Comparison of ENCODE assay signal across 21 cellular contexts in genomic region chr22:42841444-42841843, GRCh38. TPM values are rescaled to one million over a fixed set of nuclear protein-coding genes. Genes with fewer than 3 reads are reported as not detected.
DNase-seq lines count a peak whose midpoint lies in the region; ATAC-seq and TF ChIP-seq lines count a peak whose summit lies in the region.
"Had no signal": no experiment of that assay in that cellular context is flagged by ENCODE, and none has a peak within 500 bp of the region (broad histone marks: within the 10 kb centered on the region; RNA-seq: fewer than 3 reads in every experiment).

No MANE protein-coding gene starts in this region.

- H3K36me3 ChIP-seq in skeletal muscle satellite cell (ENCODE audit: insufficient read depth, low read length) (peaks cover 59% of the 10 kb centered on the region), ascending aorta (peaks cover 62 to 73% of the 10 kb centered on the region in 2 donors), PC-9 (ENCODE audit: low read depth) (peaks cover 9% of the 10 kb centered on the region; the same call in 1 of the 2 replicates)

- no peak for TF ChIP-seq CTCF in WTC11 (IDR thresholded peaks at IDR 0.05)
- TF ChIP-seq CTCF in fibroblast of mammary gland (conservative IDR thresholded peaks at IDR 0.05; ENCODE audit: control insufficient read depth, insufficient read depth, low read depth, low read length): no peak
- no peak for TF ChIP-seq CTCF in ascending aorta (IDR thresholded peaks at IDR 0.05)
- TF ChIP-seq CTCF in PC-9 (conservative IDR thresholded peaks at IDR 0.05): no peak

- H3K36me3 Mint-ChIP-seq in activated CD4-positive, alpha-beta T cell treated with anti-CD3 and anti-CD28 coated beads, Interleukin-2, amount 10 ng/mL, durations not matched to agents 7 days and 5 days (ENCODE audit: low read depth): peaks cover 20% of the 10 kb centered on the region
- H3K36me3 Mint-ChIP-seq in WTC11: peaks cover 7% of the 10 kb centered on the region; the same call in 1 of the 2 replicates

- H3K4me3 Mint-ChIP-seq in activated CD4-positive, alpha-beta T cell treated with anti-CD3 and anti-CD28 coated beads, Interleukin-2, amount 10 ng/mL, durations not matched to agents 7 days and 5 days: no peak overlapping the region
- no peak overlapping the region for H3K4me3 Mint-ChIP-seq in WTC11
- H3K4me3 Mint-ChIP-seq: activated B cell treated with CpG ODN at 0.5 μM for 24 hours; CD4-positive, alpha-beta T cell; natural killer cell treated with Interleukin-12 subunit alpha and Interleukin-12 subunit beta and Interleukin-15 and Interleukin-18, amount 100 ng/mL, for 72 hours; stimulated activated naive CD8-positive, alpha-beta T cell treated with anti-CD3 and anti-CD28 coated beads, Interleukin-15, amount 100 ng/mL, for 72 hours had no signal

- H3K79me2 ChIP-seq in PC-9 (ENCODE audit: low read depth): 0 out of 2 replicates have a peak, but pooled peaks cover 3% of the 10 kb centered on the region

- DNase-seq in activated CD4-positive, alpha-beta T cell treated with anti-CD3 and anti-CD28 coated beads, Interleukin-2, amount 10 ng/mL, durations not matched to agents 7 days and 5 days: no peak
- no peak for DNase-seq in activated CD4-positive, alpha-beta T cell treated with anti-CD3 and anti-CD28 coated beads, Interleukin-2, amount 50 U/mL, for 48 hours
- no peak for DNase-seq in WTC11 (ENCODE audit: low spot score)
- peak; percentile 33 for DNase-seq in fibroblast of mammary gland (ENCODE audit: low read depth)
- no peak for DNase-seq in ascending aorta (ENCODE audit: low spot score in 2 of 2)
- DNase-seq in PC-9: no peak
- no peak for DNase-seq in posterior vena cava (ENCODE audit: low spot score)
- DNase-seq: 8988T; activated B cell treated with CpG ODN at 0.5 μM for 24 hours; aorta; CD4-positive, alpha-beta T cell; cortex of kidney; erythroblast; kidney glomerular epithelial cell; NCI-H146; NCI-H226; stimulated activated CD4-positive, alpha-beta T cell treated with anti-CD3 and anti-CD28 coated beads, Interleukin-15, amount 100 ng/mL, for 24 hours; stimulated activated naive CD8-positive, alpha-beta T cell treated with anti-CD3 and anti-CD28 coated beads, Interleukin-15, amount 100 ng/mL, for 72 hours; upper lobe of right lung had no signal

- no peak overlapping the region for H3K4me3 ChIP-seq in fibroblast of mammary gland (ENCODE audit: control insufficient read depth, low read depth, low read length)
- no peak overlapping the region for H3K4me3 ChIP-seq in skeletal muscle satellite cell (ENCODE audit: low read length)
- no peak overlapping the region for H3K4me3 ChIP-seq in ascending aorta
- no peak overlapping the region for H3K4me3 ChIP-seq in PC-9
- H3K4me3 ChIP-seq: upper lobe of right lung had no signal

- H3K4me1 Mint-ChIP-seq in activated CD4-positive, alpha-beta T cell treated with anti-CD3 and anti-CD28 coated beads, Interleukin-2, amount 10 ng/mL, durations not matched to agents 7 days and 5 days: peaks cover 28% of the 10 kb centered on the region
- H3K4me1 Mint-ChIP-seq in WTC11: no peaks in the 10 kb centered on the region

- H3K4me2 ChIP-seq in skeletal muscle satellite cell (ENCODE audit: low read length): peak overlapping the region; percentile 7
- H3K4me2 ChIP-seq in PC-9: no peak overlapping the region

- intact Hi-C loops in ascending aorta (cut with DNase I): no loop called here
- intact Hi-C loops in PC-9 (cut with micrococcal nuclease; ENCODE audit: unreplicated experiment): no loop called here
- intact Hi-C loops in posterior vena cava (cut with DNase I): no loop called here

- no peak overlapping the region for H3K9ac ChIP-seq in skeletal muscle satellite cell (ENCODE audit: low read depth, low read length)

- H2AFZ ChIP-seq in PC-9: no peak overlapping the region

- peaks cover 22% of the 10 kb centered on the region for H3F3A ChIP-seq in PC-9 (ENCODE audit: insufficient read depth, low read depth)

- H3K9me2 ChIP-seq in PC-9 (ENCODE audit: insufficient read depth): no peaks in the 10 kb centered on the region

- H3K27me3 ChIP-seq in skeletal muscle satellite cell (ENCODE audit: control insufficient read depth, insufficient read depth, low read length): no peaks in the 10 kb centered on the region
- no peaks in the 10 kb centered on the region for H3K27me3 ChIP-seq in ascending aorta
- no peaks in the 10 kb centered on the region for H3K27me3 ChIP-seq in PC-9 (ENCODE audit: insufficient read depth, low read depth)
- H3K27me3 ChIP-seq: upper lobe of right lung had no signal

- H3K4me1 ChIP-seq in skeletal muscle satellite cell (ENCODE audit: control insufficient read depth, insufficient read depth, low read length) (peaks cover 36% of the 10 kb centered on the region), ascending aorta (peaks cover 0 to 2% of the 10 kb centered on the region in 2 donors), PC-9 (replicated peaks; ENCODE audit: insufficient read depth) (peaks cover 30% of the 10 kb centered on the region)
- H3K4me1 ChIP-seq: upper lobe of right lung had no signal

- H3K27ac Mint-ChIP-seq in activated CD4-positive, alpha-beta T cell treated with anti-CD3 and anti-CD28 coated beads, Interleukin-2, amount 10 ng/mL, durations not matched to agents 7 days and 5 days: peak overlapping the region; percentile 4
- peak overlapping the region; percentile 1; the same call in 1 of the 2 replicates for H3K27ac Mint-ChIP-seq in WTC11
- H3K27ac Mint-ChIP-seq: activated B cell treated with CpG ODN at 0.5 μM for 24 hours; CD4-positive, alpha-beta T cell; natural killer cell treated with Interleukin-12 subunit alpha and Interleukin-12 subunit beta and Interleukin-15 and Interleukin-18, amount 100 ng/mL, for 72 hours; stimulated activated naive CD8-positive, alpha-beta T cell treated with anti-CD3 and anti-CD28 coated beads, Interleukin-15, amount 100 ng/mL, for 72 hours had no signal

- no peak for ATAC-seq in WTC11
- ATAC-seq: natural killer cell treated with Interleukin-12 subunit alpha and Interleukin-12 subunit beta and Interleukin-15 and Interleukin-18, amount 100 ng/mL, for 72 hours; stimulated activated naive CD8-positive, alpha-beta T cell treated with anti-CD3 and anti-CD28 coated beads, Interleukin-15, amount 100 ng/mL, for 72 hours; upper lobe of right lung had no signal

- BruUV-seq in PC-9 (replicated peaks; lab: Mats Ljungman, UMichigan): no TSS peak

- no peaks in the 10 kb centered on the region for H3K27me3 Mint-ChIP-seq in activated CD4-positive, alpha-beta T cell treated with anti-CD3 and anti-CD28 coated beads, Interleukin-2, amount 10 ng/mL, durations not matched to agents 7 days and 5 days
- H3K27me3 Mint-ChIP-seq in WTC11 (ENCODE audit: low read depth): no peaks in the 10 kb centered on the region
- H3K27me3 Mint-ChIP-seq: activated B cell treated with CpG ODN at 0.5 μM for 24 hours; CD4-positive, alpha-beta T cell; natural killer cell treated with Interleukin-12 subunit alpha and Interleukin-12 subunit beta and Interleukin-15 and Interleukin-18, amount 100 ng/mL, for 72 hours; stimulated activated naive CD8-positive, alpha-beta T cell treated with anti-CD3 and anti-CD28 coated beads, Interleukin-15, amount 100 ng/mL, for 72 hours had no signal

- H3K27ac ChIP-seq in ascending aorta: no peak overlapping the region
- no peak overlapping the region for H3K27ac ChIP-seq in PC-9
- H3K27ac ChIP-seq: upper lobe of right lung had no signal

- no peaks in the 10 kb centered on the region for H4K20me1 ChIP-seq in PC-9 (ENCODE audit: insufficient read depth)

- H3K9me3 ChIP-seq in skeletal muscle satellite cell (replicated peaks; ENCODE audit: low read length) (no peaks in the 10 kb centered on the region), ascending aorta (no peaks in the 10 kb centered on the region), PC-9 (ENCODE audit: insufficient read depth, low read depth) (no peaks in the 10 kb centered on the region)
- H3K9me3 ChIP-seq: upper lobe of right lung had no signal

- no peaks in the 10 kb centered on the region for H3K9me3 Mint-ChIP-seq in activated CD4-positive, alpha-beta T cell treated with anti-CD3 and anti-CD28 coated beads, Interleukin-2, amount 10 ng/mL, durations not matched to agents 7 days and 5 days
- no peaks in the 10 kb centered on the region for H3K9me3 Mint-ChIP-seq in WTC11
- H3K9me3 Mint-ChIP-seq: activated B cell treated with CpG ODN at 0.5 μM for 24 hours; CD4-positive, alpha-beta T cell; natural killer cell treated with Interleukin-12 subunit alpha and Interleukin-12 subunit beta and Interleukin-15 and Interleukin-18, amount 100 ng/mL, for 72 hours; stimulated activated naive CD8-positive, alpha-beta T cell treated with anti-CD3 and anti-CD28 coated beads, Interleukin-15, amount 100 ng/mL, for 72 hours had no signal

- CTCF ChIA-PET in activated CD4-positive, alpha-beta T cell treated with anti-CD3 and anti-CD28 coated beads, Interleukin-2, amount 10 ng/mL, durations not matched to agents 7 days and 5 days (lab: Charles Lee): interaction anchor here (1.1 to 1.7 kb wide), 2 partner anchors 15 to 26 kb away, joined by 3 to 4 read pairs; no protein-coding TSS in a partner anchor
- CTCF ChIA-PET in WTC11 (lab: Charles Lee) (interaction anchor here (0.7 to 1.6 kb wide), 3 partner anchors 22 to 219 kb away, joined by 3 to 5 read pairs (median 4); no protein-coding TSS in a partner anchor), PC-9 (lab: Charles Lee) (interaction anchor here (0.6 to 0.7 kb wide), 3 partner anchors 8 to 49 kb away, joined by 5 to 13 read pairs (median 5); no protein-coding TSS in a partner anchor)

- POLR2A ChIA-PET in activated CD4-positive, alpha-beta T cell treated with anti-CD3 and anti-CD28 coated beads, Interleukin-2, amount 10 ng/mL, durations not matched to agents 7 days and 5 days (lab: Charles Lee): interaction anchor here (0.6 kb wide), 1 partner anchor 157 kb away, joined by 3 read pairs; no protein-coding TSS in a partner anchor
- POLR2A ChIA-PET in WTC11 (lab: Charles Lee): interaction anchor here (0.7 kb wide), 1 partner anchor 15 kb away, joined by 3 read pairs; no protein-coding TSS in a partner anchor
- POLR2A ChIA-PET in PC-9 (lab: Charles Lee; ENCODE audit: unreplicated experiment): interaction anchor here (0.6 kb wide), 1 partner anchor 1127 kb away, joined by 4 read pairs; no protein-coding TSS in a partner anchor

TF ChIP-seq in WTC11, 78 proteins besides CTCF, POLR2A, EP300 and RAD21 (continues in another document):
- TF ChIP-seq NFYB (CRISPR knock-in tag; conservative IDR thresholded peaks at IDR 0.05; ENCODE audit: low read depth) (no peak), SMAD3 (CRISPR knock-in tag; IDR thresholded peaks at IDR 0.05; ENCODE audit: borderline replicate concordance) (no peak), SOX15 (CRISPR knock-in tag; IDR thresholded peaks at IDR 0.05) (no peak)

RNA-seq across cellular contexts. Expression of gene ARFGAP3, which starts 15.6 kb away (rescaled TPM):
- total RNA-seq in activated CD4-positive, alpha-beta T cell treated with anti-CD3 and anti-CD28 coated beads, Interleukin-2, amount 10 ng/mL, durations not matched to agents 7 days and 5 days: 10 to 100 TPM; 23.9 to 25.5 TPM
- total RNA-seq in WTC11 (2021) (16.9 to 17.1 TPM (median 17.1 TPM) in 3 replicates), ascending aorta (21.6 TPM), PC-9 (2021) (26.5 and 29.1 TPM in 2 replicates), posterior vena cava (10 to 100 TPM; 36.9 to 53.0 TPM)
- 45.2 and 59.3 TPM in 2 replicates for total RNA-seq in skeletal muscle satellite cell (2012; rRNA removed)
